In the genomic region with DNA sequence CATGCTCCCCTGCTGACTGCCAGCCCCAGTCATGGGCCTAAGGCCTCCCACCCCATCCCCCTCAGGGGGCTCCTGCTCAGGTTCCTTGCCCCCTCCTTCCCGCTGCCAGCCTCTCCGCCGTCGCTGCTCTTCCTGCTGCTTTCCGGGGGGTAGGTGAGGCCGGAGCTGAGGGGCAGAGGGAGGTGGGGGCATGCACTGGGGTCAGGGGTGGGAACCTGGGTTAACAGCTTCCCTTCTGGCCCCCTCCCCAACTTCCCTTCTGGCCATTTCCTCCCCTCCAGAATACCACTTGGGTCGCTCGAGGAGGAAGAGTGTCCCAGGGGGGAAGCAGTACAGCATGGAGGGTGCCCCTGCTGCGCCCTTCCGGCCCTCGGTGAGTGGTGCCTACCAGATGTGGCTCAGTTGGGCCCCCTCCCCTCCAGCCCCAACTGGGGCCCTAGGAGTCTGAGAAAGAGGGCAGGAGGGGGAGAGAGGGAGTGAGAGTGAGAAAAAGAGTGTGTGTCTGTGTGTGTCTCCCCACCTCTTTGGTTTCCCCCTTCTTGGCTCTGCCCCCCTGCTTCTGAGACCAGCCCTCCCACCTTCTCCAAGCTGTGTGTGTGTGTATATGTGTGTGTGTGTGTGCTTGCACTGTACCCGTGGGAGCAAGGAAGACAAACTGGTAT, we compare ENCODE assay signal across 1 cellular context.
TF ChIP-seq lines count a peak whose summit lies in the region.

No MANE protein-coding gene starts in this region.

TF ChIP-seq in SK-N-SH, 30 proteins besides CTCF, POLR2A, EP300 and RAD21 (continued from another document):
- TF ChIP-seq, protein P1, sequence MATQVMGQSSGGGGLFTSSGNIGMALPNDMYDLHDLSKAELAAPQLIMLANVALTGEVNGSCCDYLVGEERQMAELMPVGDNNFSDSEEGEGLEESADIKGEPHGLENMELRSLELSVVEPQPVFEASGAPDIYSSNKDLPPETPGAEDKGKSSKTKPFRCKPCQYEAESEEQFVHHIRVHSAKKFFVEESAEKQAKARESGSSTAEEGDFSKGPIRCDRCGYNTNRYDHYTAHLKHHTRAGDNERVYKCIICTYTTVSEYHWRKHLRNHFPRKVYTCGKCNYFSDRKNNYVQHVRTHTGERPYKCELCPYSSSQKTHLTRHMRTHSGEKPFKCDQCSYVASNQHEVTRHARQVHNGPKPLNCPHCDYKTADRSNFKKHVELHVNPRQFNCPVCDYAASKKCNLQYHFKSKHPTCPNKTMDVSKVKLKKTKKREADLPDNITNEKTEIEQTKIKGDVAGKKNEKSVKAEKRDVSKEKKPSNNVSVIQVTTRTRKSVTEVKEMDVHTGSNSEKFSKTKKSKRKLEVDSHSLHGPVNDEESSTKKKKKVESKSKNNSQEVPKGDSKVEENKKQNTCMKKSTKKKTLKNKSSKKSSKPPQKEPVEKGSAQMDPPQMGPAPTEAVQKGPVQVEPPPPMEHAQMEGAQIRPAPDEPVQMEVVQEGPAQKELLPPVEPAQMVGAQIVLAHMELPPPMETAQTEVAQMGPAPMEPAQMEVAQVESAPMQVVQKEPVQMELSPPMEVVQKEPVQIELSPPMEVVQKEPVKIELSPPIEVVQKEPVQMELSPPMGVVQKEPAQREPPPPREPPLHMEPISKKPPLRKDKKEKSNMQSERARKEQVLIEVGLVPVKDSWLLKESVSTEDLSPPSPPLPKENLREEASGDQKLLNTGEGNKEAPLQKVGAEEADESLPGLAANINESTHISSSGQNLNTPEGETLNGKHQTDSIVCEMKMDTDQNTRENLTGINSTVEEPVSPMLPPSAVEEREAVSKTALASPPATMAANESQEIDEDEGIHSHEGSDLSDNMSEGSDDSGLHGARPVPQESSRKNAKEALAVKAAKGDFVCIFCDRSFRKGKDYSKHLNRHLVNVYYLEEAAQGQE (IDR thresholded peaks at IDR 0.05; ENCODE audit: low read depth, low read length), result no peak
